ENCODE assay signal across 8 cellular contexts in genomic region chr14:51095854-51096823, GRCh38. TPM values are rescaled to one million over a fixed set of nuclear protein-coding genes. Genes with fewer than 3 reads are reported as not detected.
DNase-seq lines count a peak whose midpoint lies in the region; FAIRE-seq and TF ChIP-seq lines count a peak whose summit lies in the region.

No MANE protein-coding gene starts in this region.

- POLR2A ChIA-PET in endothelial cell of umbilical vein (lab: Charles Lee) = no interaction called here

- TF ChIP-seq CTCF in endothelial cell of umbilical vein (IDR thresholded peaks at IDR 0.05; ENCODE audit: extremely low read depth in 1 of 2, insufficient read depth in 1 of 2, low read depth in 1 of 2, low read length in 2 of 2) (no peak), tibial artery (IDR thresholded peaks at IDR 0.05) (no peak)

- no peaks in the 10 kb centered on the region for H3K9me1 ChIP-seq in endothelial cell of umbilical vein (replicated peaks; ENCODE audit: control insufficient read depth, extremely low read depth, insufficient read depth, low read length)

- no peak for TF ChIP-seq POLR2A in endothelial cell of umbilical vein (IDR thresholded peaks at IDR 0.05; ENCODE audit: low read depth, low read length)

- H3K36me3 Mint-ChIP-seq in T-helper 2 cell treated with Interferon-gamma antibody and Interleukin-4, amounts not matched to agents 5 μg/mL and 100 μg/mL, for 36 hours (ENCODE audit: low read depth) = no peaks in the 10 kb centered on the region

- BruUV-seq in endothelial cell of umbilical vein (replicated peaks; lab: Mats Ljungman, UMichigan) = no TSS peak

- H2AFZ ChIP-seq in endothelial cell of umbilical vein (ENCODE audit: low read depth, low read length) = peak overlapping the region; percentile 75

- CTCF ChIA-PET in endothelial cell of umbilical vein (lab: Charles Lee) = interaction anchor here (1.3 kb wide), 1 partner anchor 21 kb away, joined by 4 read pairs; no protein-coding TSS in a partner anchor

- H3K79me2 ChIP-seq in endothelial cell of umbilical vein (ENCODE audit: control insufficient read depth, insufficient read depth, low read length) = no peaks in the 10 kb centered on the region

- peak overlapping the region; percentile 93 for H3K4me3 Mint-ChIP-seq in T-helper 2 cell treated with Interferon-gamma antibody and Interleukin-4, amounts not matched to agents 5 μg/mL and 100 μg/mL, for 36 hours

- H3K9ac ChIP-seq in endothelial cell of umbilical vein (replicated peaks; ENCODE audit: extremely low read depth, insufficient read depth, low read length) (no peak overlapping the region), mucosa of rectum (ENCODE audit: low read depth in 1 of 2, low read length in 2 of 2) (peak overlapping the region; percentile 60 to 72)

- H3K27me3 ChIP-seq in endothelial cell of umbilical vein (ENCODE audit: control insufficient read depth in 2 of 2, insufficient read depth in 2 of 2, low read length in 2 of 2) = peaks cover 27 to 55% of the 10 kb centered on the region in 2 experiments
- peaks cover 15 to 23% of the 10 kb centered on the region in 2 donors for H3K27me3 ChIP-seq in mucosa of rectum (ENCODE audit: control insufficient read depth in 2 of 2, insufficient read depth in 2 of 2, low read length in 2 of 2)
- peaks cover 6 to 39% of the 10 kb centered on the region in 2 donors for H3K27me3 ChIP-seq in tibial artery

- peak overlapping the region; percentile 4 to 48 (median 41) for H3K4me3 ChIP-seq in endothelial cell of umbilical vein (replicated peaks in 1 of 3; ENCODE audit: insufficient read depth in 1 of 3, low read depth in 1 of 3, low read length in 3 of 3)
- H3K4me3 ChIP-seq in mucosa of rectum (ENCODE audit: low read length in 2 of 2) = peak overlapping the region; percentile 80 to 84
- peak overlapping the region; percentile 50 to 65 for H3K4me3 ChIP-seq in tibial artery

- peak overlapping the region; percentile 72 for H3K4me2 ChIP-seq in endothelial cell of umbilical vein (ENCODE audit: insufficient read depth, low read length)

- peaks cover 74% of the 10 kb centered on the region for H3K27me3 Mint-ChIP-seq in T-helper 2 cell treated with Interferon-gamma antibody and Interleukin-4, amounts not matched to agents 5 μg/mL and 100 μg/mL, for 36 hours (ENCODE audit: low read depth)

- no peaks in the 10 kb centered on the region for H3K9me3 Mint-ChIP-seq in T-helper 2 cell treated with Interferon-gamma antibody and Interleukin-4, amounts not matched to agents 5 μg/mL and 100 μg/mL, for 36 hours

- intact Hi-C loops in endothelial cell of umbilical vein (cut with micrococcal nuclease) = loop anchor here (1.0 to 5.0 kb wide), 2 partner anchors 139 to 144 kb away; partner anchors contain the start of gene TMX1
- intact Hi-C loops in tibial artery (cut with DNase I; ENCODE audit: low total_unique reads) = no loop called here

- H4K20me1 ChIP-seq in endothelial cell of umbilical vein (replicated peaks; ENCODE audit: control insufficient read depth, extremely low read depth, insufficient read depth, low read length) = no peaks in the 10 kb centered on the region

- dilution Hi-C loops in endothelial cell of umbilical vein (cut with MboI; ENCODE audit: extremely low pct_ligation_motif_present, low sequenced_read_pairs) = no loop called here

- DNase-seq in C1 segment of cervical spinal cord (lab: John Stamatoyannopoulos, UW) = peak in 12 of 14 donors; percentile 59 to 88 (median 75)
- peak; percentile 11 for DNase-seq in HTR-8/SVneo (ENCODE audit: insufficient read length, low spot score)
- peak; percentile 4 for DNase-seq in T-helper 2 cell treated with Interferon-gamma antibody and Interleukin-4, amounts not matched to agents 5 μg/mL and 100 μg/mL, for 36 hours (ENCODE audit: low spot score)
- no peak for DNase-seq in endothelial cell of umbilical vein (ENCODE audit: low read depth, low spot score)
- DNase-seq in tibial artery = peak in 1 of 2 donors; percentile 67
- DNase-seq in HT-29 (ENCODE audit: low spot score) = no peak
- no peak for DNase-seq in H4 (ENCODE audit: low spot score)

- H3K36me3 ChIP-seq in endothelial cell of umbilical vein (ENCODE audit: control insufficient read depth in 2 of 2, extremely low read depth in 1 of 2, insufficient read depth in 2 of 2, low read length in 2 of 2) (no peaks in the 10 kb centered on the region), mucosa of rectum (ENCODE audit: control insufficient read depth in 2 of 2, insufficient read depth in 2 of 2, low read length in 2 of 2) (no peaks in the 10 kb centered on the region), tibial artery (no peaks in the 10 kb centered on the region)

- FAIRE-seq in HTR-8/SVneo (lab: Jason Lieb, UNC) (no peak), endothelial cell of umbilical vein (lab: Jason Lieb, UNC) (peak; percentile 55)

- H3K4me1 Mint-ChIP-seq in T-helper 2 cell treated with Interferon-gamma antibody and Interleukin-4, amounts not matched to agents 5 μg/mL and 100 μg/mL, for 36 hours (ENCODE audit: low read depth) = peaks cover 15% of the 10 kb centered on the region

- peaks cover 10% of the 10 kb centered on the region for H3K4me1 ChIP-seq in endothelial cell of umbilical vein (ENCODE audit: control insufficient read depth, extremely low read depth, insufficient read depth, low read length)
- H3K4me1 ChIP-seq in mucosa of rectum (ENCODE audit: control insufficient read depth in 2 of 2, insufficient read depth in 2 of 2, low read length in 2 of 2) = peaks cover 16 to 23% of the 10 kb centered on the region in 2 donors
- peaks cover 0 to 30% (median 23%) of the 10 kb centered on the region in 4 donors for H3K4me1 ChIP-seq in tibial artery

- no peaks in the 10 kb centered on the region for H3K9me3 ChIP-seq in endothelial cell of umbilical vein (replicated peaks; ENCODE audit: control insufficient read depth, insufficient read depth, low read length)
- no peaks in the 10 kb centered on the region for H3K9me3 ChIP-seq in mucosa of rectum (ENCODE audit: control insufficient read depth in 2 of 2, low read length in 2 of 2)
- no peaks in the 10 kb centered on the region for H3K9me3 ChIP-seq in tibial artery

- no peak overlapping the region for H3K27ac Mint-ChIP-seq in T-helper 2 cell treated with Interferon-gamma antibody and Interleukin-4, amounts not matched to agents 5 μg/mL and 100 μg/mL, for 36 hours

- no peak overlapping the region for H3K27ac ChIP-seq in endothelial cell of umbilical vein (ENCODE audit: insufficient read depth, low read depth, low read length)
- peak overlapping the region in 1 of 2 donors; percentile 43 for H3K27ac ChIP-seq in mucosa of rectum (ENCODE audit: low read depth in 2 of 2, low read length in 2 of 2)
- H3K27ac ChIP-seq in tibial artery = no peak overlapping the region

TF ChIP-seq in endothelial cell of umbilical vein, 7 proteins besides CTCF, POLR2A, EP300 and RAD21:
- TF ChIP-seq EZH2 (IDR thresholded peaks at IDR 0.05; ENCODE audit: borderline replicate concordance, low read depth, low read length, severe bottlenecking) = no peak
- no peak for TF ChIP-seq JUN (IDR thresholded peaks at IDR 0.05; ENCODE audit: borderline replicate concordance, insufficient read depth, insufficient read length, low read depth)
- no peak for TF ChIP-seq FOS (IDR thresholded peaks at IDR 0.05; ENCODE audit: borderline replicate concordance, insufficient read depth, low read length)
- TF ChIP-seq GATA2 (IDR thresholded peaks at IDR 0.05; ENCODE audit: insufficient read depth, insufficient read length, low read depth, low read length) = no peak
- TF ChIP-seq, protein P1, sequence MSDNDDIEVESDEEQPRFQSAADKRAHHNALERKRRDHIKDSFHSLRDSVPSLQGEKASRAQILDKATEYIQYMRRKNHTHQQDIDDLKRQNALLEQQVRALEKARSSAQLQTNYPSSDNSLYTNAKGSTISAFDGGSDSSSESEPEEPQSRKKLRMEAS (IDR thresholded peaks at IDR 0.05; ENCODE audit: insufficient read depth, insufficient read length) = no peak
- no peak for TF ChIP-seq POLR2AphosphoS5 (IDR thresholded peaks at IDR 0.05; ENCODE audit: insufficient read depth, low read depth, low read length)
- no peak for TF ChIP-seq MYC (IDR thresholded peaks at IDR 0.05; ENCODE audit: low read depth, low read length)

RNA-seq across cellular contexts. Expression of gene TRIM9, which starts 1.2 kb away (rescaled TPM):
- not detected in 2 replicates for total RNA-seq in endothelial cell of umbilical vein
- polyA plus RNA-seq in endothelial cell of umbilical vein = 0.02 TPM in 1 of 2 replicates, not detected in the other
- polyA plus RNA-seq in endothelial cell of umbilical vein (2011; cell fraction: cytosol; rRNA removed) = 0.01 TPM in 1 of 2 replicates, not detected in the other
- polyA plus RNA-seq in endothelial cell of umbilical vein (2011; cell fraction: nucleus; rRNA removed) = not detected in 2 replicates
- not detected in 2 replicates for polyA plus RNA-seq in endothelial cell of umbilical vein (2012)
- polyA minus RNA-seq in endothelial cell of umbilical vein = not detected in 2 replicates
- not detected for polyA minus RNA-seq in endothelial cell of umbilical vein (2011; cell fraction: cytosol; rRNA and poly(A)+ RNA removed)
- polyA minus RNA-seq in endothelial cell of umbilical vein (2011; cell fraction: nucleus; rRNA and poly(A)+ RNA removed) = not detected in 2 replicates
- not detected in 2 replicates for total RNA-seq in HT-29 (2014; rRNA removed; shearing (Covaris generic))
- total RNA-seq in H4 (2014; rRNA removed; shearing (Covaris generic)) = 0.06 and 0.48 TPM in 2 replicates

Comparison
In these comparisons a context has a peak if more than half of its experiments do, and no peak if none do; other contexts are left out.
1. DNase-seq: peak in C1 segment of cervical spinal cord (12 of 14), HTR-8/SVneo (single experiment) and T-helper 2 cell treated with Interferon-gamma antibody and Interleukin-4, amounts not matched to agents 5 μg/mL and 100 μg/mL, for 36 hours (single experiment); none in endothelial cell of umbilical vein (single experiment), HT-29 (single experiment) and H4 (single experiment).
2. Peak in every context shown above with its lines, with median percentiles within 50 percentile points of each other: H3K4me3 ChIP-seq.